In genomic region chr19:19162495-19162894, GRCh38 we compare ENCODE assay signal across 1 cellular context.
TF ChIP-seq lines count a peak whose summit lies in the region.

No MANE protein-coding gene starts in this region.

TF ChIP-seq in HEK293, 187 proteins besides CTCF, POLR2A, EP300 and RAD21:
- TF ChIP-seq PRDM10 (tag by site-specific recombination; IDR thresholded peaks at IDR 0.05) (peak; percentile 71), ZNF280C (tag by site-specific recombination; IDR thresholded peaks at IDR 0.05) (no peak)
